Comparison of ENCODE assay signal across 8 cellular contexts in genomic region chr2:233350708-233351107, GRCh38. TPM values are rescaled to one million over a fixed set of nuclear protein-coding genes. Genes with fewer than 3 reads are reported as not detected.
DNase-seq lines count a peak whose midpoint lies in the region; ATAC-seq and TF ChIP-seq lines count a peak whose summit lies in the region.

No MANE protein-coding gene starts in this region.

- no peak overlapping the region for H3K4me3 Mint-ChIP-seq in activated T-helper 1 cell treated with anti-CD3 and anti-CD28 coated beads, Interleukin-12 subunit alpha, Interleukin-12 subunit beta, Interleukin-2, Interleukin-4 antibody, amounts not matched to agents 30 ng/mL and 10 ng/mL and 1 ng/mL, durations not matched to agents 14 hours and 24 hours and 36 hours

- peaks cover 37% of the 10 kb centered on the region for H3K4me1 Mint-ChIP-seq in activated T-helper 1 cell treated with anti-CD3 and anti-CD28 coated beads, Interleukin-12 subunit alpha, Interleukin-12 subunit beta, Interleukin-2, Interleukin-4 antibody, amounts not matched to agents 30 ng/mL and 10 ng/mL and 1 ng/mL, durations not matched to agents 14 hours and 24 hours and 36 hours (ENCODE audit: low read depth)

- H3K36me3 ChIP-seq in left lung = no peaks in the 10 kb centered on the region

- peaks cover 4% of the 10 kb centered on the region for H3K27me3 Mint-ChIP-seq in activated T-helper 1 cell treated with anti-CD3 and anti-CD28 coated beads, Interleukin-12 subunit alpha, Interleukin-12 subunit beta, Interleukin-2, Interleukin-4 antibody, amounts not matched to agents 30 ng/mL and 10 ng/mL and 1 ng/mL, durations not matched to agents 14 hours and 24 hours and 36 hours (ENCODE audit: insufficient read depth)

- no peak overlapping the region for H3K4me3 ChIP-seq in left lung

- H3K27ac Mint-ChIP-seq in activated T-helper 1 cell treated with anti-CD3 and anti-CD28 coated beads, Interleukin-12 subunit alpha, Interleukin-12 subunit beta, Interleukin-2, Interleukin-4 antibody, amounts not matched to agents 30 ng/mL and 10 ng/mL and 1 ng/mL, durations not matched to agents 14 hours and 24 hours and 36 hours = peak overlapping the region; percentile 15

- no peaks in the 10 kb centered on the region for H3K27me3 ChIP-seq in left lung

- H3K36me3 Mint-ChIP-seq in activated T-helper 1 cell treated with anti-CD3 and anti-CD28 coated beads, Interleukin-12 subunit alpha, Interleukin-12 subunit beta, Interleukin-2, Interleukin-4 antibody, amounts not matched to agents 30 ng/mL and 10 ng/mL and 1 ng/mL, durations not matched to agents 14 hours and 24 hours and 36 hours (ENCODE audit: low read depth) = peaks cover 6% of the 10 kb centered on the region

- peak overlapping the region in 1 of 2 donors; percentile 45 for H3K27ac ChIP-seq in left lung

- H3K9me3 Mint-ChIP-seq in activated T-helper 1 cell treated with anti-CD3 and anti-CD28 coated beads, Interleukin-12 subunit alpha, Interleukin-12 subunit beta, Interleukin-2, Interleukin-4 antibody, amounts not matched to agents 30 ng/mL and 10 ng/mL and 1 ng/mL, durations not matched to agents 14 hours and 24 hours and 36 hours = no peaks in the 10 kb centered on the region

- intact Hi-C loops in activated T-helper 1 cell treated with anti-CD3 and anti-CD28 coated beads, Interleukin-12 subunit alpha, Interleukin-12 subunit beta, Interleukin-2, Interleukin-4 antibody, amounts not matched to agents 30 ng/mL and 10 ng/mL and 1 ng/mL, durations not matched to agents 14 hours and 24 hours and 36 hours (cut with micrococcal nuclease) = loop anchor here (5.0 kb wide), 1 partner anchor 52 kb away; no protein-coding TSS in a partner anchor
- intact Hi-C loops in left lung (cut with DNase I) = no loop called here

- no peaks in the 10 kb centered on the region for H3K9me3 ChIP-seq in left lung

- DNase-seq in NCI-H82 (lab: John Stamatoyannopoulos, UW) (peak; percentile 48), NCI-H82 treated with DMSO at 0.1 percent for 48 hours (lab: John Stamatoyannopoulos, UW; ENCODE audit: unreplicated experiment) (no peak), NCI-H2227 (lab: John Stamatoyannopoulos, UW; ENCODE audit: unreplicated experiment) (peak; percentile 92), left lung (peak in 1 of 2 donors; percentile 49), HuH-7 (ENCODE audit: low spot score) (no peak), NCI-H128 (lab: John Stamatoyannopoulos, UW; ENCODE audit: unreplicated experiment) (no peak), GM19238 (ENCODE audit: insufficient read length, low spot score) (no peak)
- no peak for DNase-seq in activated T-helper 1 cell treated with anti-CD3 and anti-CD28 coated beads, Interleukin-12 subunit alpha, Interleukin-12 subunit beta, Interleukin-2, Interleukin-4 antibody, amounts not matched to agents 30 ng/mL and 10 ng/mL and 1 ng/mL, durations not matched to agents 14 hours and 24 hours and 36 hours (ENCODE audit: low spot score)

- H3K4me1 ChIP-seq in left lung = peaks cover 19 to 56% of the 10 kb centered on the region in 2 donors

- peak; percentile 55 for ATAC-seq in left lung

- TF ChIP-seq CTCF in left lung (IDR thresholded peaks at IDR 0.05) = no peak

RNA-seq across cellular contexts. Expression of gene DGKD, which starts 3.6 kb away (rescaled TPM):
- total RNA-seq in activated T-helper 1 cell treated with anti-CD3 and anti-CD28 coated beads, Interleukin-12 subunit alpha, Interleukin-12 subunit beta, Interleukin-2, Interleukin-4 antibody, amounts not matched to agents 30 ng/mL and 10 ng/mL and 1 ng/mL, durations not matched to agents 14 hours and 24 hours and 36 hours = 42.5 and 43.7 TPM in 2 replicates
- 10 to 100 TPM; 87.7 to 98.0 TPM for total RNA-seq in left lung

RNA-seq across cellular contexts. Expression of gene SAG, which starts 43.1 kb away (rescaled TPM):
- 0.08 and 0.32 TPM in 2 replicates for total RNA-seq in activated T-helper 1 cell treated with anti-CD3 and anti-CD28 coated beads, Interleukin-12 subunit alpha, Interleukin-12 subunit beta, Interleukin-2, Interleukin-4 antibody, amounts not matched to agents 30 ng/mL and 10 ng/mL and 1 ng/mL, durations not matched to agents 14 hours and 24 hours and 36 hours
- not detected for total RNA-seq in left lung

Comparison
In these comparisons a context has a peak if more than half of its experiments do, and no peak if none do; other contexts are left out.
1. DNase-seq: peak in NCI-H82 (single experiment) and NCI-H2227 (single experiment); none in NCI-H82 treated with DMSO at 0.1 percent for 48 hours (single experiment), activated T-helper 1 cell treated with anti-CD3 and anti-CD28 coated beads, Interleukin-12 subunit alpha, Interleukin-12 subunit beta, Interleukin-2, Interleukin-4 antibody, amounts not matched to agents 30 ng/mL and 10 ng/mL and 1 ng/mL, durations not matched to agents 14 hours and 24 hours and 36 hours (single experiment), HuH-7 (single experiment), NCI-H128 (single experiment) and GM19238 (single experiment).